ENCODE assay signal across 1 cellular context in the genomic region with DNA sequence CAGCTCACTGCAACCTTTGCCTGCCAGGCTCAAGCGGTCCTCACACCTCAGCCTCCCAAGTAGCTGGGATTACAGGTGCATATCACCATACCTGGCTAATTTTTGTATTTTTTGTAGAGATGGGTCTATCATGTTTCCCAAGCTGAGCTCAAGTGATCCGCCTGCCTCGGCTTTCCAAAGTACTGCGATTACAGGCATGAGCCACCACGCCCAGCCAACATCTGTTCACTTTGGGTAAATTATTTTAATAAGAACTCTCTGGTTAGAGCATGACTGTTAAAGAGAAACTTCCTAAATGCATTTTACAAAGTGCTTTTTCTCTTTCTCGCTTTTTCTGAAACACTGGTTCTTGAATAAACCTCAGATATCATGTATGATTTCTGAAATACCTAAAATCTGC.
TF ChIP-seq lines count a peak whose summit lies in the region.

No MANE protein-coding gene starts in this region.

TF ChIP-seq in SK-N-SH, 30 proteins besides CTCF, POLR2A, EP300 and RAD21 (continued from another document):
- TF ChIP-seq, protein P1, sequence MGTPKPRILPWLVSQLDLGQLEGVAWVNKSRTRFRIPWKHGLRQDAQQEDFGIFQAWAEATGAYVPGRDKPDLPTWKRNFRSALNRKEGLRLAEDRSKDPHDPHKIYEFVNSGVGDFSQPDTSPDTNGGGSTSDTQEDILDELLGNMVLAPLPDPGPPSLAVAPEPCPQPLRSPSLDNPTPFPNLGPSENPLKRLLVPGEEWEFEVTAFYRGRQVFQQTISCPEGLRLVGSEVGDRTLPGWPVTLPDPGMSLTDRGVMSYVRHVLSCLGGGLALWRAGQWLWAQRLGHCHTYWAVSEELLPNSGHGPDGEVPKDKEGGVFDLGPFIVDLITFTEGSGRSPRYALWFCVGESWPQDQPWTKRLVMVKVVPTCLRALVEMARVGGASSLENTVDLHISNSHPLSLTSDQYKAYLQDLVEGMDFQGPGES (IDR thresholded peaks at IDR 0.05; ENCODE audit: low read depth, low read length) = no peak
- TF ChIP-seq FOXM1 (IDR thresholded peaks at IDR 0.05; ENCODE audit: low read depth) (no peak), TCF12 (IDR thresholded peaks at IDR 0.05) (no peak), EZH2phosphoT487 (IDR thresholded peaks at IDR 0.05; ENCODE audit: borderline replicate concordance, low read depth) (no peak), JUND (IDR thresholded peaks at IDR 0.05) (no peak)
